In genomic region chr22:37046589-37046988, GRCh38 we compare ENCODE assay signal across 20 cellular contexts.
"Had no signal": no experiment of that assay in that cellular context is flagged by ENCODE, and none has a peak within 500 bp of the region (broad histone marks: within the 10 kb centered on the region; RNA-seq: fewer than 3 reads in every experiment).

No MANE protein-coding gene starts in this region.

- H3K4me3 Mint-ChIP-seq: activated CD8-positive, alpha-beta T cell treated with anti-CD3 and anti-CD28 coated beads for 36 hours; activated naive CD4-positive, alpha-beta T cell treated with anti-CD3 and anti-CD28 coated beads, Interleukin-2, amount 10 ng/mL, durations not matched to agents 7 days and 5 days; activated naive CD8-positive, alpha-beta T cell treated with anti-CD3 and anti-CD28 coated beads for 36 hours; activated T-cell treated with anti-CD3 and anti-CD28 coated beads, Interleukin-2, amount 50 U/mL, for 72 hours; T-cell had no signal

- ATAC-seq: activated CD8-positive, alpha-beta T cell treated with anti-CD3 and anti-CD28 coated beads for 36 hours; activated T-cell treated with anti-CD3 and anti-CD28 coated beads, Interleukin-2, amount 50 U/mL, for 72 hours; T-cell had no signal

- H3K27ac Mint-ChIP-seq: activated CD8-positive, alpha-beta T cell treated with anti-CD3 and anti-CD28 coated beads for 36 hours; activated naive CD4-positive, alpha-beta T cell treated with anti-CD3 and anti-CD28 coated beads, Interleukin-2, amount 10 ng/mL, durations not matched to agents 7 days and 5 days; activated naive CD8-positive, alpha-beta T cell treated with anti-CD3 and anti-CD28 coated beads for 36 hours; activated T-cell treated with anti-CD3 and anti-CD28 coated beads, Interleukin-2, amount 50 U/mL, for 72 hours; activated T-helper 2 cell treated with anti-CD3 and anti-CD28 coated beads, Interferon-gamma antibody, Interleukin-2, Interleukin-4, amounts not matched to agents 10 μg/mL and 5 μg/mL and 100 μg/mL, durations not matched to agents 14 hours and 24 hours and 36 hours; T-cell had no signal

- H3K4me3 ChIP-seq: cardiac muscle cell, Peyer's patch had no signal

- H3K27ac ChIP-seq: brain microvascular endothelial cell, cardiac muscle cell, Peyer's patch had no signal

- H3K9me3 Mint-ChIP-seq: activated CD8-positive, alpha-beta T cell treated with anti-CD3 and anti-CD28 coated beads for 36 hours; activated naive CD4-positive, alpha-beta T cell treated with anti-CD3 and anti-CD28 coated beads, Interleukin-2, amount 10 ng/mL, durations not matched to agents 7 days and 5 days; activated naive CD8-positive, alpha-beta T cell treated with anti-CD3 and anti-CD28 coated beads for 36 hours; activated T-cell treated with anti-CD3 and anti-CD28 coated beads, Interleukin-2, amount 50 U/mL, for 72 hours; activated T-helper 2 cell treated with anti-CD3 and anti-CD28 coated beads, Interferon-gamma antibody, Interleukin-2, Interleukin-4, amounts not matched to agents 10 μg/mL and 5 μg/mL and 100 μg/mL, durations not matched to agents 14 hours and 24 hours and 36 hours; T-cell had no signal

- DNase-seq: activated CD4-positive, CD25-positive, alpha-beta regulatory T cell; activated CD8-positive, alpha-beta memory T cell treated with anti-CD3 and anti-CD28 coated beads, Interleukin-2, amount 50 U/mL, for 4 hours; activated gamma-delta T cell treated with Interleukin-2 at 50 U/mL for 16 hours; activated naive CD4-positive, alpha-beta T cell treated with anti-CD3 and anti-CD28 coated beads, Interleukin-2, amount 10 ng/mL, durations not matched to agents 7 days and 5 days; activated naive CD8-positive, alpha-beta T cell treated with anti-CD3 and anti-CD28 coated beads for 36 hours; activated T-cell treated with anti-CD3 and anti-CD28 coated beads, Interleukin-2, amount 50 U/mL, for 72 hours; KG1; NCI-H1092; NCI-H1417; NCI-H2029; NCI-H2107; NCI-H226; Peyer's patch; SIG-M5; T-cell; T1000 had no signal

- H3K9me3 ChIP-seq: Peyer's patch had no signal

- H3K27me3 ChIP-seq: brain microvascular endothelial cell, cardiac muscle cell, Peyer's patch had no signal

- H3K27me3 Mint-ChIP-seq: activated CD8-positive, alpha-beta T cell treated with anti-CD3 and anti-CD28 coated beads for 36 hours; activated naive CD8-positive, alpha-beta T cell treated with anti-CD3 and anti-CD28 coated beads for 36 hours had no signal

- H3K36me3 ChIP-seq: brain microvascular endothelial cell, cardiac muscle cell, Peyer's patch had no signal

- H3K36me3 Mint-ChIP-seq: activated naive CD4-positive, alpha-beta T cell treated with anti-CD3 and anti-CD28 coated beads, Interleukin-2, amount 10 ng/mL, durations not matched to agents 7 days and 5 days; activated naive CD8-positive, alpha-beta T cell treated with anti-CD3 and anti-CD28 coated beads for 36 hours; T-cell had no signal
